22 cellular contexts compared by ENCODE assay signal in genomic region chr14:77238996-77239395, GRCh38. TPM values are rescaled to one million over a fixed set of nuclear protein-coding genes. Genes with fewer than 3 reads are reported as not detected.
DNase-seq lines count a peak whose midpoint lies in the region; ATAC-seq, FAIRE-seq and TF ChIP-seq lines count a peak whose summit lies in the region.
"Had no signal": no experiment of that assay in that cellular context is flagged by ENCODE, and none has a peak within 500 bp of the region (broad histone marks: within the 10 kb centered on the region; RNA-seq: fewer than 3 reads in every experiment).

No MANE protein-coding gene starts in this region.

- H3K4me1 Mint-ChIP-seq in CD8-positive, alpha-beta memory T cell, result no peaks in the 10 kb centered on the region
- no peaks in the 10 kb centered on the region for H3K4me1 Mint-ChIP-seq in endodermal cell

- no peak overlapping the region for H3K9ac ChIP-seq in K562 (ENCODE audit: insufficient read depth in 1 of 2, low read depth in 2 of 2, low read length in 2 of 2)
- H3K9ac ChIP-seq in endodermal cell (ENCODE audit: extremely low read depth, low read length, poor library complexity, severe bottlenecking), result no peak overlapping the region
- H3K9ac ChIP-seq: GM23248 had no signal

- no peaks in the 10 kb centered on the region for H3K9me3 Mint-ChIP-seq in CD8-positive, alpha-beta memory T cell
- H3K9me3 Mint-ChIP-seq in endodermal cell, result no peaks in the 10 kb centered on the region
- H3K9me3 Mint-ChIP-seq: CD4-positive, alpha-beta memory T cell had no signal

- no peak overlapping the region for H3K4me3 Mint-ChIP-seq in CD8-positive, alpha-beta memory T cell
- no peak overlapping the region for H3K4me3 Mint-ChIP-seq in endodermal cell
- H3K4me3 Mint-ChIP-seq: CD4-positive, alpha-beta memory T cell had no signal

- peaks cover 2 to 3% of the 10 kb centered on the region in 2 donors for H3K27me3 Mint-ChIP-seq in CD8-positive, alpha-beta memory T cell
- peaks cover 5% of the 10 kb centered on the region for H3K27me3 Mint-ChIP-seq in endodermal cell (ENCODE audit: insufficient read depth)

- H3K9me1 ChIP-seq in K562 (ENCODE audit: control insufficient read depth, insufficient read depth, low read length), result no peaks in the 10 kb centered on the region

- intact Hi-C loops in K562 (cut with micrococcal nuclease), result no loop called here
- intact Hi-C loops in testis (cut with DNase I; ENCODE audit: low total_unique reads), result no loop called here

- TF ChIP-seq CTCF in K562 (IDR thresholded peaks at IDR 0.05 in 2 of 3, conservative IDR thresholded peaks at IDR 0.05 in 1 of 3; ENCODE audit: insufficient read depth in 2 of 3, low read depth in 1 of 3, low read length in 3 of 3) (no peak), testis (IDR thresholded peaks at IDR 0.05) (no peak), endodermal cell (conservative IDR thresholded peaks at IDR 0.05) (no peak)

- H3K79me2 ChIP-seq in K562 (ENCODE audit: control insufficient read depth, insufficient read depth, low read length), result no peaks in the 10 kb centered on the region

- no peak overlapping the region for H3K4me2 ChIP-seq in K562 (ENCODE audit: insufficient read depth, low read length)

- POLR2A ChIA-PET in K562 (lab: Yijun Ruan, JAX), result interaction anchor here (0.5 to 0.7 kb wide), 2 partner anchors 9 to 286 kb away, joined by 3 read pairs; no protein-coding TSS in a partner anchor
- POLR2A ChIA-PET in CD8-positive, alpha-beta memory T cell (lab: Charles Lee), result no interaction called here

- H3K4me1 ChIP-seq in K562 (replicated peaks in 1 of 2; ENCODE audit: control insufficient read depth in 2 of 2, insufficient read depth in 2 of 2, low read length in 2 of 2) (no peaks in the 10 kb centered on the region; a peak in 1 of 5 replicates), testis (peaks cover 6% of the 10 kb centered on the region), endodermal cell (ENCODE audit: control insufficient read depth, insufficient read depth, low read length) (no peaks in the 10 kb centered on the region)
- H3K4me1 ChIP-seq in CD8-positive, alpha-beta memory T cell (ENCODE audit: insufficient read depth, low read length), result no peaks in the 10 kb centered on the region

- peaks cover 0 to 12% of the 10 kb centered on the region in 2 experiments; a peak in 3 of 5 replicates for H3K27me3 ChIP-seq in K562 (ENCODE audit: control insufficient read depth in 2 of 2, insufficient read depth in 2 of 2, low read length in 2 of 2)
- H3K27me3 ChIP-seq in testis, result no peaks in the 10 kb centered on the region
- no peaks in the 10 kb centered on the region for H3K27me3 ChIP-seq in CD8-positive, alpha-beta memory T cell (ENCODE audit: insufficient read depth, low read length, poor library complexity, severe bottlenecking)
- no peaks in the 10 kb centered on the region for H3K27me3 ChIP-seq in endodermal cell (ENCODE audit: control insufficient read depth, insufficient read depth, low read length, poor library complexity, severe bottlenecking)

- no peak for FAIRE-seq in K562 (lab: Jason Lieb, UNC)
- FAIRE-seq: GM12878, GM18507, H54, HepG2, HTR-8/SVneo had no signal

- no peak overlapping the region for H3K27ac Mint-ChIP-seq in CD8-positive, alpha-beta memory T cell
- H3K27ac Mint-ChIP-seq in endodermal cell, result no peak overlapping the region
- H3K27ac Mint-ChIP-seq: CD4-positive, alpha-beta memory T cell had no signal

- CTCF ChIA-PET in K562 (lab: Yijun Ruan, JAX; ENCODE audit: low intra/inter-chr PET ratio), result no interaction called here
- CTCF ChIA-PET in CD8-positive, alpha-beta memory T cell (lab: Charles Lee), result no interaction called here

- no peak overlapping the region for H3K27ac ChIP-seq in K562 (ENCODE audit: extremely low read depth, low read depth, low read length)
- H3K27ac ChIP-seq in testis, result no peak overlapping the region
- no peak overlapping the region for H3K27ac ChIP-seq in CD8-positive, alpha-beta memory T cell (ENCODE audit: low read depth, low read length)
- H3K27ac ChIP-seq in endodermal cell (ENCODE audit: low read depth, low read length), result no peak overlapping the region
- H3K27ac ChIP-seq: C4-2B, GM23248 had no signal

- TF ChIP-seq RAD21 in K562 (CRISPR knock-in tag; conservative IDR thresholded peaks at IDR 0.05 in 1 of 2, IDR thresholded peaks at IDR 0.05 in 1 of 2), result no peak

- no peak overlapping the region for H3K4me3 ChIP-seq in K562
- H3K4me3 ChIP-seq in testis, result no peak overlapping the region
- no peak overlapping the region for H3K4me3 ChIP-seq in CD8-positive, alpha-beta memory T cell (ENCODE audit: low read length)
- H3K4me3 ChIP-seq in endodermal cell (ENCODE audit: low read length), result no peak overlapping the region
- H3K4me3 ChIP-seq: GM12878, GM23248 had no signal

- H4K20me1 ChIP-seq in K562 (replicated peaks; ENCODE audit: control insufficient read depth, insufficient read depth, low read length), result no peaks in the 10 kb centered on the region

- 3% methylated on average over 4 of the region's 4 CpGs for WGBS in K562 (ENCODE audit: insufficient coverage, low coverage, missing lambda C conversion rate)
- 50 to 60% methylated on average over 2 to 4 of the region's 4 CpGs for WGBS in testis, 2 donors
- 75 to 78% methylated on average over 4 of the region's 4 CpGs for WGBS in endodermal cell (ENCODE audit: insufficient coverage in 1 of 2, insufficient read length in 1 of 2), 2 experiments

- in situ Hi-C loops in K562 (cut with MboI), result no loop called here

- no peak for TF ChIP-seq EP300 in K562 (IDR thresholded peaks at IDR 0.05; ENCODE audit: low read length)

- peak; percentile 18 to 73 for DNase-seq in NCI-H524 (lab: John Stamatoyannopoulos, UW)
- no peak for DNase-seq in NCI-H524 treated with DMSO at 0.1 percent for 48 hours (lab: John Stamatoyannopoulos, UW)
- peak; percentile 35 for DNase-seq in NCI-H82 treated with DMSO at 0.1 percent for 48 hours (lab: John Stamatoyannopoulos, UW; ENCODE audit: unreplicated experiment)
- DNase-seq in K562 (ENCODE audit: extremely low read depth in 1 of 4, low spot score in 3 of 4), result peak in 1 of 4 experiments; percentile 12
- peak; percentile 31 for DNase-seq in testis
- no peak for DNase-seq in CD8-positive, alpha-beta memory T cell
- no peak for DNase-seq in EL
- DNase-seq in endodermal cell, result no peak
- DNase-seq: ACHN; CD4-positive, alpha-beta memory T cell; COR-L47; GM23248 had no signal

- BruUV-seq in K562 (replicated peaks; lab: Mats Ljungman, UMichigan), result no TSS peak

- H2AFZ ChIP-seq in K562 (ENCODE audit: low read depth, low read length), result no peak overlapping the region
- H2AFZ ChIP-seq: GM23248 had no signal

- H3K36me3 ChIP-seq in K562 (ENCODE audit: control insufficient read depth, insufficient read depth, low read length) (no peaks in the 10 kb centered on the region), testis (ENCODE audit: low read depth, missing control alignments) (no peaks in the 10 kb centered on the region), endodermal cell (ENCODE audit: control insufficient read depth, insufficient read depth, low read length) (no peaks in the 10 kb centered on the region)
- no peaks in the 10 kb centered on the region for H3K36me3 ChIP-seq in CD8-positive, alpha-beta memory T cell (ENCODE audit: insufficient read depth, low read length)

- ATAC-seq in K562, result peak; percentile 55; the same call in 1 of the 3 replicates
- ATAC-seq: GM12878, HCT116, HepG2 had no signal

- no peaks in the 10 kb centered on the region for H3K36me3 Mint-ChIP-seq in CD8-positive, alpha-beta memory T cell
- H3K36me3 Mint-ChIP-seq in endodermal cell (ENCODE audit: low read depth), result no peaks in the 10 kb centered on the region
- H3K36me3 Mint-ChIP-seq: CD4-positive, alpha-beta memory T cell had no signal

- TF ChIP-seq POLR2A in K562 (conservative IDR thresholded peaks at IDR 0.05), result no peak
- no peak for TF ChIP-seq POLR2A in testis (IDR thresholded peaks at IDR 0.05)

- H3K9me3 ChIP-seq in K562 (replicated peaks; ENCODE audit: control insufficient read depth, insufficient read depth, low read depth, low read length) (no peaks in the 10 kb centered on the region), testis (no peaks in the 10 kb centered on the region), endodermal cell (ENCODE audit: control insufficient read depth, low read length) (no peaks in the 10 kb centered on the region)
- H3K9me3 ChIP-seq in CD8-positive, alpha-beta memory T cell (ENCODE audit: low read length), result no peaks in the 10 kb centered on the region

RNA-seq across cellular contexts. Expression of gene NGB, which starts 32.0 kb away (rescaled TPM):
- total RNA-seq in K562 (2011; cell fraction: chromatin; rRNA removed; ENCODE audit: low replicate concordance), result not detected in 2 replicates
- total RNA-seq in K562 (2011; cell fraction: nucleolus; rRNA removed), result not detected in 2 replicates
- not detected in 2 replicates for total RNA-seq in K562 (2011; cell fraction: nucleoplasm; rRNA removed)
- not detected in 2 replicates for total RNA-seq in K562 (2014; rRNA removed)
- not detected in 2 replicates for total RNA-seq in K562 (2014; rRNA removed; fragmentation: Illumina TruSeq; extraction: Trizol)
- total RNA-seq in K562 (2015; rRNA removed; fragmentation: Illumina TruSeq; extraction: Trizol), result not detected in 2 replicates
- not detected in 2 replicates for total RNA-seq in K562 (2021)
- polyA plus RNA-seq in K562 (2011; rRNA removed), result not detected in 2 replicates
- polyA plus RNA-seq in K562 (2011; cell fraction: cytosol; rRNA removed), result not detected in 2 replicates
- polyA plus RNA-seq in K562 (2011; cell fraction: nucleus; rRNA removed), result not detected in 2 replicates
- polyA plus RNA-seq in K562 (2012), result not detected in 2 replicates
- not detected in 2 replicates for polyA plus RNA-seq in K562 (2014; fragmentation: Illumina TruSeq; extraction: Trizol)
- not detected for polyA plus RNA-seq in K562 (2014; fragmentation: Nextera tagmentation; extraction: Ambion mirVana)
- polyA plus RNA-seq in K562 (2014; rRNA removed), result not detected in 2 replicates
- not detected in 2 replicates for polyA minus RNA-seq in K562 (2011; rRNA and poly(A)+ RNA removed)
- polyA minus RNA-seq in K562 (2011; cell fraction: cytosol; rRNA and poly(A)+ RNA removed), result not detected in 2 replicates
- not detected in 2 replicates for polyA minus RNA-seq in K562 (2011; cell fraction: nucleus; rRNA and poly(A)+ RNA removed)
- 1 to 10 TPM; 1.1 to 1.3 TPM for total RNA-seq in testis
- 0.76 TPM for polyA plus RNA-seq in testis (ENCODE audit: insufficient read depth, low read depth, low replicate concordance)
- total RNA-seq in CD8-positive, alpha-beta memory T cell, result not detected
- polyA plus RNA-seq in CD8-positive, alpha-beta memory T cell, result not detected
- not detected for total RNA-seq in endodermal cell
- not detected for polyA plus RNA-seq in endodermal cell (2013, experiment 1 of 2)
- polyA plus RNA-seq in endodermal cell (2013, experiment 2 of 2), result 0.12 TPM
- total RNA-seq: A172; CD4-positive, alpha-beta memory T cell; Daoy; G401; GM12878; GM23248; HepG2 had no signal
- polyA plus RNA-seq: CD4-positive, alpha-beta memory T cell; GM23248 had no signal

RNA-seq across cellular contexts. Expression of gene TMEM63C, which starts 57.4 kb away (rescaled TPM):
- 0.25 TPM in 1 of 2 replicates, not detected in the other for total RNA-seq in K562 (2011; cell fraction: chromatin; rRNA removed; ENCODE audit: low replicate concordance)
- not detected in 2 replicates for total RNA-seq in K562 (2011; cell fraction: nucleolus; rRNA removed)
- not detected in 2 replicates for total RNA-seq in K562 (2011; cell fraction: nucleoplasm; rRNA removed)
- total RNA-seq in K562 (2014; rRNA removed) (not detected in 2 replicates), K562 (2014; rRNA removed; fragmentation: Illumina TruSeq; extraction: Trizol) (not detected in 2 replicates), K562 (2015; rRNA removed; fragmentation: Illumina TruSeq; extraction: Trizol) (0.57 TPM in 1 of 2 replicates, not detected in the other), K562 (2021) (not detected in 2 replicates), testis (10 to 100 TPM; 14.1 to 20.7 TPM), endodermal cell (1 to 10 TPM; 1.1 to 1.6 TPM)
- polyA plus RNA-seq in K562 (2011; rRNA removed) (0.07 and 0.14 TPM in 2 replicates), K562 (2014; fragmentation: Illumina TruSeq; extraction: Trizol) (not detected in 2 replicates), K562 (2014; fragmentation: Nextera tagmentation; extraction: Ambion mirVana) (not detected), K562 (2014; rRNA removed) (not detected in 2 replicates), testis (ENCODE audit: insufficient read depth, low read depth, low replicate concordance) (21.0 TPM)
- polyA plus RNA-seq in K562 (2011; cell fraction: cytosol; rRNA removed), result not detected in 2 replicates
- 0.08 TPM in 1 of 2 replicates, not detected in the other for polyA plus RNA-seq in K562 (2011; cell fraction: nucleus; rRNA removed)
- 0.15 TPM in 1 of 2 replicates, not detected in the other for polyA plus RNA-seq in K562 (2012)
- polyA minus RNA-seq in K562 (2011; rRNA and poly(A)+ RNA removed), result 0.03 TPM in 1 of 2 replicates, not detected in the other
- not detected in 2 replicates for polyA minus RNA-seq in K562 (2011; cell fraction: cytosol; rRNA and poly(A)+ RNA removed)
- polyA minus RNA-seq in K562 (2011; cell fraction: nucleus; rRNA and poly(A)+ RNA removed), result 0.13 TPM in 1 of 2 replicates, not detected in the other
- under 1 TPM; 0.64 to 0.68 TPM for total RNA-seq in CD8-positive, alpha-beta memory T cell
- 0.28 TPM for polyA plus RNA-seq in CD8-positive, alpha-beta memory T cell
- 3.0 TPM for polyA plus RNA-seq in endodermal cell (2013, experiment 1 of 2)
- polyA plus RNA-seq in endodermal cell (2013, experiment 2 of 2), result 3.4 TPM
- total RNA-seq: G401, GM23248 had no signal
- polyA plus RNA-seq: CD4-positive, alpha-beta memory T cell; GM23248 had no signal

Comparison
In these comparisons a context has a peak if more than half of its experiments do, and no peak if none do; other contexts are left out.
1. DNase-seq: peak in NCI-H524 (2 of 2), NCI-H82 treated with DMSO at 0.1 percent for 48 hours (single experiment) and testis (single experiment); none in NCI-H524 treated with DMSO at 0.1 percent for 48 hours (single experiment), CD8-positive, alpha-beta memory T cell (0 of 5), EL (single experiment) and endodermal cell (single experiment).
2. RNA of gene TMEM63C, which starts 57.4 kb away (total RNA-seq): 14.1 to 20.7 TPM in testis; 1.1 to 1.6 TPM in endodermal cell, 0.64 to 0.68 TPM in CD8-positive, alpha-beta memory T cell and 0.25 to 0.57 TPM in K562; every median in the first group is over 4 times any median in the second.